Comparison of ENCODE assay signal across 1 cellular context in the genomic region with DNA sequence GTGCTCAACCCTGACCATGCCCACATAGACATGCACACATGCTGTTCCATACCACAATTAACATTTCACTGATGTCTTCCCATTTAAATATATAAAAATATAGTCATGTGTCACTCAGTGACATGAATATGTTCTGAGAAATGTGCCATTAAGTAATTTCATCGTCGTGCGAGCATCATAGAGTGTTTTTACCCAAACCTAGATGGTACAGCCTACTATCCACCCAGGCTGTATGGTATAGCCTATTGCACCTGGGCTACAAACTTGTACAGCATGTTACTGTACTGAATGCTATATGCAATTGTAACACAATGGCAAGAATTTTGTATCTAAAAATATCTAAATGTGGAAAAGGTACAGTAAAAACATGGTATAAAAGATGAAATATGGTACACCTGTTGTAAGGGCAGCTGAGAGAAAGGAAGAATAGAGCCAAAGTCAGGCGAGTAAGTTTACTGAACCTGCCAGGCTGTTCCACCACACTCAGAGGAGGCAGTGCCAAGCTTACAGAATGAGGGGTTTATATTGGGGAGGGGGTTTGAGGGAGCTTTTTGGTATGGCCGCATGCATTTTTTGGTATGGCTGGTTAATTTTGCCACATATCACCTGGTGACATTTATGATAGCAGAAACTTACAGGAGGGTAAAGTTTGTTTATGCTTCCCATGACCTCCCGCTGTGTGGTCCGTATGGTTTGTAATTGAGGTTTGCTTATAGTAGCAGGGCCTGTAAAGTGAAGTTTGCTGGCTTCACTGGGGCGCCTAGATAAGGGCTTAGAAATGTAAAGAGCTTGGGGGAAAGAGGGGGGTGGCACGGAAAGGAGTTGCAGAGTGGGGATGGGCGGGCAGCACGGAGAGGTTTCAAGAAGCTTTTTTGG.
A peak's percentile ranks its signal among the peaks of the same experiment; 100 is the strongest.
TF ChIP-seq lines count a peak whose summit lies in the region.

No MANE protein-coding gene starts in this region.

TF ChIP-seq in K562, 482 proteins besides CTCF, POLR2A, EP300 and RAD21 (continued from another document and continues in another):
- TF ChIP-seq, protein P1, sequence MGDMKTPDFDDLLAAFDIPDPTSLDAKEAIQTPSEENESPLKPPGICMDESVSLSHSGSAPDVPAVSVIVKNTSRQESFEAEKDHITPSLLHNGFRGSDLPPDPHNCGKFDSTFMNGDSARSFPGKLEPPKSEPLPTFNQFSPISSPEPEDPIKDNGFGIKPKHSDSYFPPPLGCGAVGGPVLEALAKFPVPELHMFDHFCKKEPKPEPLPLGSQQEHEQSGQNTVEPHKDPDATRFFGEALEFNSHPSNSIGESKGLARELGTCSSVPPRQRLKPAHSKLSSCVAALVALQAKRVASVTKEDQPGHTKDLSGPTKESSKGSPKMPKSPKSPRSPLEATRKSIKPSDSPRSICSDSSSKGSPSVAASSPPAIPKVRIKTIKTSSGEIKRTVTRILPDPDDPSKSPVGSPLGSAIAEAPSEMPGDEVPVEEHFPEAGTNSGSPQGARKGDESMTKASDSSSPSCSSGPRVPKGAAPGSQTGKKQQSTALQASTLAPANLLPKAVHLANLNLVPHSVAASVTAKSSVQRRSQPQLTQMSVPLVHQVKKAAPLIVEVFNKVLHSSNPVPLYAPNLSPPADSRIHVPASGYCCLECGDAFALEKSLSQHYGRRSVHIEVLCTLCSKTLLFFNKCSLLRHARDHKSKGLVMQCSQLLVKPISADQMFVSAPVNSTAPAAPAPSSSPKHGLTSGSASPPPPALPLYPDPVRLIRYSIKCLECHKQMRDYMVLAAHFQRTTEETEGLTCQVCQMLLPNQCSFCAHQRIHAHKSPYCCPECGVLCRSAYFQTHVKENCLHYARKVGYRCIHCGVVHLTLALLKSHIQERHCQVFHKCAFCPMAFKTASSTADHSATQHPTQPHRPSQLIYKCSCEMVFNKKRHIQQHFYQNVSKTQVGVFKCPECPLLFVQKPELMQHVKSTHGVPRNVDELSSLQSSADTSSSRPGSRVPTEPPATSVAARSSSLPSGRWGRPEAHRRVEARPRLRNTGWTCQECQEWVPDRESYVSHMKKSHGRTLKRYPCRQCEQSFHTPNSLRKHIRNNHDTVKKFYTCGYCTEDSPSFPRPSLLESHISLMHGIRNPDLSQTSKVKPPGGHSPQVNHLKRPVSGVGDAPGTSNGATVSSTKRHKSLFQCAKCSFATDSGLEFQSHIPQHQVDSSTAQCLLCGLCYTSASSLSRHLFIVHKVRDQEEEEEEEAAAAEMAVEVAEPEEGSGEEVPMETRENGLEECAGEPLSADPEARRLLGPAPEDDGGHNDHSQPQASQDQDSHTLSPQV (IDR thresholded peaks at IDR 0.05) = no peak
- TF ChIP-seq, protein P2, sequence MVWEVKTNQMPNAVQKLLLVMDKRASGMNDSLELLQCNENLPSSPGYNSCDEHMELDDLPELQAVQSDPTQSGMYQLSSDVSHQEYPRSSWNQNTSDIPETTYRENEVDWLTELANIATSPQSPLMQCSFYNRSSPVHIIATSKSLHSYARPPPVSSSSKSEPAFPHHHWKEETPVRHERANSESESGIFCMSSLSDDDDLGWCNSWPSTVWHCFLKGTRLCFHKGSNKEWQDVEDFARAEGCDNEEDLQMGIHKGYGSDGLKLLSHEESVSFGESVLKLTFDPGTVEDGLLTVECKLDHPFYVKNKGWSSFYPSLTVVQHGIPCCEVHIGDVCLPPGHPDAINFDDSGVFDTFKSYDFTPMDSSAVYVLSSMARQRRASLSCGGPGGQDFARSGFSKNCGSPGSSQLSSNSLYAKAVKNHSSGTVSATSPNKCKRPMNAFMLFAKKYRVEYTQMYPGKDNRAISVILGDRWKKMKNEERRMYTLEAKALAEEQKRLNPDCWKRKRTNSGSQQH (CRISPR knock-in tag; IDR thresholded peaks at IDR 0.05) = no peak
- TF ChIP-seq, protein P3, sequence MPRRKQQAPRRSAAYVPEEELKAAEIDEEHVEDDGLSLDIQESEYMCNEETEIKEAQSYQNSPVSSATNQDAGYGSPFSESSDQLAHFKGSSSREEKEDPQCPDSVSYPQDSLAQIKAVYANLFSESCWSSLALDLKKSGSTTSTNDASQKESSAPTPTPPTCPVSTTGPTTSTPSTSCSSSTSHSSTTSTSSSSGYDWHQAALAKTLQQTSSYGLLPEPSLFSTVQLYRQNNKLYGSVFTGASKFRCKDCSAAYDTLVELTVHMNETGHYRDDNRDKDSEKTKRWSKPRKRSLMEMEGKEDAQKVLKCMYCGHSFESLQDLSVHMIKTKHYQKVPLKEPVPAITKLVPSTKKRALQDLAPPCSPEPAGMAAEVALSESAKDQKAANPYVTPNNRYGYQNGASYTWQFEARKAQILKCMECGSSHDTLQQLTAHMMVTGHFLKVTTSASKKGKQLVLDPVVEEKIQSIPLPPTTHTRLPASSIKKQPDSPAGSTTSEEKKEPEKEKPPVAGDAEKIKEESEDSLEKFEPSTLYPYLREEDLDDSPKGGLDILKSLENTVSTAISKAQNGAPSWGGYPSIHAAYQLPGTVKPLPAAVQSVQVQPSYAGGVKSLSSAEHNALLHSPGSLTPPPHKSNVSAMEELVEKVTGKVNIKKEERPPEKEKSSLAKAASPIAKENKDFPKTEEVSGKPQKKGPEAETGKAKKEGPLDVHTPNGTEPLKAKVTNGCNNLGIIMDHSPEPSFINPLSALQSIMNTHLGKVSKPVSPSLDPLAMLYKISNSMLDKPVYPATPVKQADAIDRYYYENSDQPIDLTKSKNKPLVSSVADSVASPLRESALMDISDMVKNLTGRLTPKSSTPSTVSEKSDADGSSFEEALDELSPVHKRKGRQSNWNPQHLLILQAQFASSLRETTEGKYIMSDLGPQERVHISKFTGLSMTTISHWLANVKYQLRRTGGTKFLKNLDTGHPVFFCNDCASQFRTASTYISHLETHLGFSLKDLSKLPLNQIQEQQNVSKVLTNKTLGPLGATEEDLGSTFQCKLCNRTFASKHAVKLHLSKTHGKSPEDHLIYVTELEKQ (CRISPR knock-in tag; IDR thresholded peaks at IDR 0.05) = no peak
- TF ChIP-seq, protein P4, sequence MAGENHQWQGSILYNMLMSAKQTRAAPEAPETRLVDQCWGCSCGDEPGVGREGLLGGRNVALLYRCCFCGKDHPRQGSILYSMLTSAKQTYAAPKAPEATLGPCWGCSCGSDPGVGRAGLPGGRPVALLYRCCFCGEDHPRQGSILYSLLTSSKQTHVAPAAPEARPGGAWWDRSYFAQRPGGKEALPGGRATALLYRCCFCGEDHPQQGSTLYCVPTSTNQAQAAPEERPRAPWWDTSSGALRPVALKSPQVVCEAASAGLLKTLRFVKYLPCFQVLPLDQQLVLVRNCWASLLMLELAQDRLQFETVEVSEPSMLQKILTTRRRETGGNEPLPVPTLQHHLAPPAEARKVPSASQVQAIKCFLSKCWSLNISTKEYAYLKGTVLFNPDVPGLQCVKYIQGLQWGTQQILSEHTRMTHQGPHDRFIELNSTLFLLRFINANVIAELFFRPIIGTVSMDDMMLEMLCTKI (IDR thresholded peaks at IDR 0.05; ENCODE audit: partially characterized antibody) = no peak
- no peak for TF ChIP-seq EWSR1 (IDR thresholded peaks at IDR 0.05; ENCODE audit: borderline replicate concordance, low read depth, partially characterized antibody)
- TF ChIP-seq, protein P5, sequence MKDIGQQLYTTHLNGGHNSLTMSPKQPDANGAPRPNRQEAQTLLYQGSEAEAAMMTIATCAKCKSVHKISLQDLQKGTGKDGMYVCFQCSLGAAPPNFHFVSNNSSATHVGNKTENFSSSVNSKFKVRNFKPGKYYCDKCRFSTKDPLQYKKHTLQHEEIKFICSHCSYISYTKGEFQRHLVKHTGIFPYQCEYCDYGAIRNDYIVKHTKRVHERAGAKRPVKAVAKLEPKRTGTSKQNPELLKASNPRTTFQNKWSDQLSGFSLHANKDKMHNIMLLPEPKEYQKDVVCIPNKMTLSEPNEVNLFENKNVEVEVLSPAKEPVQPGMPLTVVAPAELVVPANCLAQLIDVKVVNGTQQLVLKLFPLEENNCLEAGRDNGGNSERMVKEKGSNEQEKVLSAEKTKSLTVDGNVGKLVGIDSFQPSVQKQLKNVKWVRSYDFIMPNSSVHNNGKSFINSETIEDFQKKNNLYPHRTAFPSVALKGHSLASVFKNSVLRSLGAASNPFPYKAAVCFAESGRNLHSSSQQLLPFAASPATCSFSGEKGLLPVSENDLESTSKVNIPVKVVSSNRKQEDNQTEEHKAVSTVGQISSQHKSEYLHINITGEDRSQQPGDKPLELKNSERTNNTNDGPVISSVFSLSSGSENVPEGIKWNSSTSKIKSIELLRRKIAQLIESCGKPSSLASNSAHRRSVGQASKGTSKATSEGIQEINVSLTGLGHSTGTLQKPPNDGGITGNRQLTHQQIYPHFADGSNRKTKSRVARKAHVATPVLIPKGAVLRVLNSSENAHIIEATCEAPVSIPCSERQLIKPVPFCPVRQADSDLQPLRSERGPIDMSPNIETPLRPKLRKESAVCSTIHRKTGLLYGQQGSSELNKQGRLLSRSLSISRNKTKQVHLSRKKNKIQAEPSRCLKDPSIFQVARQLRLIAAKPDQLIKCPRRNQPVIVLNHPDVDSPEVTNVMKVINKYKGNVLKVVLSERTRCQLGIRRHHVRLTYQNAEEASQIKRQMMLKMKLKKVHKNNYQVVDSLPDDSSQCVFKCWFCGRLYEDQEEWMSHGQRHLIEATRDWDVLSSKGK (CRISPR knock-in tag; IDR thresholded peaks at IDR 0.05) = no peak
- no peak for TF ChIP-seq NUFIP1 (IDR thresholded peaks at IDR 0.05; ENCODE audit: partially characterized antibody)
- TF ChIP-seq ZNF583 (CRISPR knock-in tag; IDR thresholded peaks at IDR 0.05) = no peak
- TF ChIP-seq SRSF3 (IDR thresholded peaks at IDR 0.05; ENCODE audit: insufficient read depth, low read length) = no peak
- TF ChIP-seq NELFE (IDR thresholded peaks at IDR 0.05; ENCODE audit: insufficient read depth, insufficient read length) = no peak
- TF ChIP-seq RBM34 (IDR thresholded peaks at IDR 0.05; ENCODE audit: borderline replicate concordance, insufficient read depth, low read length) = no peak
- no peak for TF ChIP-seq TCF7 (IDR thresholded peaks at IDR 0.05; ENCODE audit: borderline replicate concordance)
- TF ChIP-seq, protein P6, sequence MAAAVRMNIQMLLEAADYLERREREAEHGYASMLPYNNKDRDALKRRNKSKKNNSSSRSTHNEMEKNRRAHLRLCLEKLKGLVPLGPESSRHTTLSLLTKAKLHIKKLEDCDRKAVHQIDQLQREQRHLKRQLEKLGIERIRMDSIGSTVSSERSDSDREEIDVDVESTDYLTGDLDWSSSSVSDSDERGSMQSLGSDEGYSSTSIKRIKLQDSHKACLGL (CRISPR knock-in tag; IDR thresholded peaks at IDR 0.05; ENCODE audit: borderline replicate concordance, poor library complexity, severe bottlenecking) = no peak
- TF ChIP-seq ZNF699 (CRISPR knock-in tag; IDR thresholded peaks at IDR 0.05; ENCODE audit: insufficient replicate concordance) = no peak
- no peak for TF ChIP-seq FOXJ3 (CRISPR knock-in tag; IDR thresholded peaks at IDR 0.05)
- TF ChIP-seq PRMT5 (CRISPR knock-in tag; IDR thresholded peaks at IDR 0.05) = no peak
- no peak for TF ChIP-seq RBM14 (IDR thresholded peaks at IDR 0.05; ENCODE audit: borderline replicate concordance, insufficient read depth, low read depth, low read length)
- TF ChIP-seq, protein P7, sequence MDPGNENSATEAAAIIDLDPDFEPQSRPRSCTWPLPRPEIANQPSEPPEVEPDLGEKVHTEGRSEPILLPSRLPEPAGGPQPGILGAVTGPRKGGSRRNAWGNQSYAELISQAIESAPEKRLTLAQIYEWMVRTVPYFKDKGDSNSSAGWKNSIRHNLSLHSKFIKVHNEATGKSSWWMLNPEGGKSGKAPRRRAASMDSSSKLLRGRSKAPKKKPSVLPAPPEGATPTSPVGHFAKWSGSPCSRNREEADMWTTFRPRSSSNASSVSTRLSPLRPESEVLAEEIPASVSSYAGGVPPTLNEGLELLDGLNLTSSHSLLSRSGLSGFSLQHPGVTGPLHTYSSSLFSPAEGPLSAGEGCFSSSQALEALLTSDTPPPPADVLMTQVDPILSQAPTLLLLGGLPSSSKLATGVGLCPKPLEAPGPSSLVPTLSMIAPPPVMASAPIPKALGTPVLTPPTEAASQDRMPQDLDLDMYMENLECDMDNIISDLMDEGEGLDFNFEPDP (CRISPR knock-in tag; IDR thresholded peaks at IDR 0.05) = no peak
- TF ChIP-seq CBFA2T3 (IDR thresholded peaks at IDR 0.05) = peak; percentile 91
- TF ChIP-seq, protein P8, sequence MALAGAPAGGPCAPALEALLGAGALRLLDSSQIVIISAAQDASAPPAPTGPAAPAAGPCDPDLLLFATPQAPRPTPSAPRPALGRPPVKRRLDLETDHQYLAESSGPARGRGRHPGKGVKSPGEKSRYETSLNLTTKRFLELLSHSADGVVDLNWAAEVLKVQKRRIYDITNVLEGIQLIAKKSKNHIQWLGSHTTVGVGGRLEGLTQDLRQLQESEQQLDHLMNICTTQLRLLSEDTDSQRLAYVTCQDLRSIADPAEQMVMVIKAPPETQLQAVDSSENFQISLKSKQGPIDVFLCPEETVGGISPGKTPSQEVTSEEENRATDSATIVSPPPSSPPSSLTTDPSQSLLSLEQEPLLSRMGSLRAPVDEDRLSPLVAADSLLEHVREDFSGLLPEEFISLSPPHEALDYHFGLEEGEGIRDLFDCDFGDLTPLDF (CRISPR knock-in tag; IDR thresholded peaks at IDR 0.05) = no peak
- TF ChIP-seq KAT2B (IDR thresholded peaks at IDR 0.05; ENCODE audit: low read depth, low read length) = no peak
- TF ChIP-seq CHD1 (IDR thresholded peaks at IDR 0.05; ENCODE audit: low read length) = no peak
- TF ChIP-seq ZNF764 (CRISPR knock-in tag; IDR thresholded peaks at IDR 0.05; ENCODE audit: low read depth) = no peak
- no peak for TF ChIP-seq PHB (CRISPR knock-in tag; IDR thresholded peaks at IDR 0.05)
- no peak for TF ChIP-seq ZNF140 (CRISPR knock-in tag; IDR thresholded peaks at IDR 0.05)
- TF ChIP-seq MTA1 (IDR thresholded peaks at IDR 0.05; ENCODE audit: borderline replicate concordance) = no peak
- TF ChIP-seq NFYB (IDR thresholded peaks at IDR 0.05; ENCODE audit: extremely low read depth, insufficient read length) = no peak
- 0 out of 4 replicates have a peak, but pooled peaks of 1 of the 2 experiments have one; percentile 28 for TF ChIP-seq ARNT (IDR thresholded peaks at IDR 0.05)
- TF ChIP-seq GTF2A2 (tag; IDR thresholded peaks at IDR 0.05) = no peak
- no peak for TF ChIP-seq SAFB (IDR thresholded peaks at IDR 0.05; ENCODE audit: borderline replicate concordance, low read depth, low read length)
- TF ChIP-seq LARP7 (IDR thresholded peaks at IDR 0.05) = no peak
- no peak for TF ChIP-seq FOXJ2 (tag; IDR thresholded peaks at IDR 0.05)
- TF ChIP-seq ZEB2 (IDR thresholded peaks at IDR 0.05) = peak; percentile 63; the same call in 1 of the 2 replicates
- TF ChIP-seq, protein P9, sequence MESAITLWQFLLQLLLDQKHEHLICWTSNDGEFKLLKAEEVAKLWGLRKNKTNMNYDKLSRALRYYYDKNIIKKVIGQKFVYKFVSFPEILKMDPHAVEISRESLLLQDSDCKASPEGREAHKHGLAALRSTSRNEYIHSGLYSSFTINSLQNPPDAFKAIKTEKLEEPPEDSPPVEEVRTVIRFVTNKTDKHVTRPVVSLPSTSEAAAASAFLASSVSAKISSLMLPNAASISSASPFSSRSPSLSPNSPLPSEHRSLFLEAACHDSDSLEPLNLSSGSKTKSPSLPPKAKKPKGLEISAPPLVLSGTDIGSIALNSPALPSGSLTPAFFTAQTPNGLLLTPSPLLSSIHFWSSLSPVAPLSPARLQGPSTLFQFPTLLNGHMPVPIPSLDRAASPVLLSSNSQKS (CRISPR knock-in tag; IDR thresholded peaks at IDR 0.05) = no peak
